Comparison of ENCODE assay signal across 17 cellular contexts in genomic region chr17:46738544-46738943, GRCh38.
DNase-seq lines count a peak whose midpoint lies in the region; ATAC-seq and TF ChIP-seq lines count a peak whose summit lies in the region.
"Had no signal": no experiment of that assay in that cellular context is flagged by ENCODE, and none has a peak within 500 bp of the region (broad histone marks: within the 10 kb centered on the region; RNA-seq: fewer than 3 reads in every experiment).

No MANE protein-coding gene starts in this region.

- no peaks in the 10 kb centered on the region for H3K36me3 ChIP-seq in SK-N-SH (replicated peaks in 1 of 2; ENCODE audit: control insufficient read depth in 1 of 2, insufficient read depth in 2 of 2, low read length in 1 of 2)
- H3K36me3 ChIP-seq: HAP-1 had no signal

- no peak overlapping the region for H3K27ac Mint-ChIP-seq in immature natural killer cell
- H3K27ac Mint-ChIP-seq: CD4-positive, alpha-beta T cell; HFFc6 had no signal

- H3K4me1 ChIP-seq in SK-N-SH (ENCODE audit: control insufficient read depth in 1 of 2, insufficient read depth in 2 of 2, low read depth in 1 of 2, low read length in 1 of 2): peaks cover 11 to 44% of the 10 kb centered on the region in 2 experiments

- ATAC-seq in SK-N-SH treated with all-trans-retinoic acid at 6 μM for 48 hours: no peak
- ATAC-seq in HG03196 (IDR thresholded peaks at IDR 0.05; ENCODE audit: unreplicated experiment): no peak
- ATAC-seq: GM12878 had no signal

- H3K4me3 ChIP-seq in SK-N-SH (ENCODE audit: low read depth in 2 of 2, low read length in 1 of 2) (no peak overlapping the region), foreskin fibroblast (ENCODE audit: low read depth in 1 of 2, low read length in 2 of 2) (no peak overlapping the region)
- H3K4me3 ChIP-seq: GM12878, HAP-1 had no signal

- H3K36me3 Mint-ChIP-seq in immature natural killer cell: peaks cover 0 to 14% (median 7%) of the 10 kb centered on the region in 3 donors

- H3F3A ChIP-seq in SK-N-SH (replicated peaks; ENCODE audit: insufficient read depth): peaks cover 44% of the 10 kb centered on the region

- H3K4me2 ChIP-seq in SK-N-SH: no peak overlapping the region

- H3K79me2 ChIP-seq in SK-N-SH (ENCODE audit: insufficient read depth): no peaks in the 10 kb centered on the region

- H3K9ac ChIP-seq in SK-N-SH: no peak overlapping the region

- no peaks in the 10 kb centered on the region for H3K9me2 ChIP-seq in SK-N-SH

- TF ChIP-seq RAD21 in SK-N-SH (IDR thresholded peaks at IDR 0.05; ENCODE audit: low read length): no peak

- no peak for DNase-seq in SK-N-SH
- peak; percentile 57 for DNase-seq in amniotic epithelial cell (ENCODE audit: low read depth)
- DNase-seq in foreskin fibroblast: peak; percentile 52 to 76
- no peak for DNase-seq in middle frontal gyrus (ENCODE audit: extremely low spot score, low spot score)
- DNase-seq in immature natural killer cell: no peak
- DNase-seq in NCI-H1417 treated with DMSO at 0.1 percent for 48 hours (lab: John Stamatoyannopoulos, UW): no peak
- DNase-seq: C1 segment of cervical spinal cord; Calu3; CD4-positive, alpha-beta T cell; DMS 273 treated with DMSO at 0.1 percent for 48 hours; HFFc6; KBM-7 had no signal

- no peaks in the 10 kb centered on the region for H3K9me3 ChIP-seq in SK-N-SH
- H3K9me3 ChIP-seq: HAP-1 had no signal

- WGBS in SK-N-SH (ENCODE audit: low lambda C conversion rate): 98% methylated on average over 4 of the region's 4 CpGs

- TF ChIP-seq CTCF in SK-N-SH (IDR thresholded peaks at IDR 0.05) (no peak), foreskin fibroblast (IDR thresholded peaks at IDR 0.05; ENCODE audit: low read depth, low read length) (no peak)

- H3K27me3 Mint-ChIP-seq in immature natural killer cell (ENCODE audit: low read depth in 3 of 3): peaks cover 0 to 3% (median 0%) of the 10 kb centered on the region in 3 donors
- H3K27me3 Mint-ChIP-seq: CD4-positive, alpha-beta T cell had no signal

- H4K20me1 ChIP-seq in SK-N-SH (ENCODE audit: insufficient read depth): no peaks in the 10 kb centered on the region

- CTCF ChIA-PET in SK-N-SH (lab: Yijun Ruan, JAX): interaction anchor here (1.2 kb wide), 1 partner anchor 12 kb away, joined by 6 read pairs; no protein-coding TSS in a partner anchor

- H3K9me3 Mint-ChIP-seq in immature natural killer cell: no peaks in the 10 kb centered on the region
- H3K9me3 Mint-ChIP-seq: CD4-positive, alpha-beta T cell; HFFc6 had no signal

- no peaks in the 10 kb centered on the region for H3K4me1 Mint-ChIP-seq in immature natural killer cell

- no peaks in the 10 kb centered on the region for H3K27me3 ChIP-seq in SK-N-SH (ENCODE audit: insufficient read depth)

- H2AFZ ChIP-seq in SK-N-SH (ENCODE audit: low read depth): no peak overlapping the region

- H3K27ac ChIP-seq in SK-N-SH (ENCODE audit: low read depth in 2 of 2, low read length in 1 of 2): no peak overlapping the region
- H3K27ac ChIP-seq: 22Rv1 had no signal

- no peak; a peak in 1 of 4 replicates for TF ChIP-seq EP300 in SK-N-SH (IDR thresholded peaks at IDR 0.05; ENCODE audit: borderline replicate concordance in 1 of 2, low read depth in 1 of 2, low read length in 1 of 2)

- H3K4me3 Mint-ChIP-seq in immature natural killer cell: no peak overlapping the region
- H3K4me3 Mint-ChIP-seq: CD4-positive, alpha-beta T cell; HFFc6 had no signal

- POLR2A ChIA-PET in SK-N-SH (lab: Yijun Ruan, JAX): no interaction called here

TF ChIP-seq in SK-N-SH, 30 proteins besides CTCF, POLR2A, EP300 and RAD21:
- TF ChIP-seq TCF12 (IDR thresholded peaks at IDR 0.05): peak; percentile 76
- TF ChIP-seq RFX5 (IDR thresholded peaks at IDR 0.05; ENCODE audit: low read length): no peak
- TF ChIP-seq JUND (IDR thresholded peaks at IDR 0.05): no peak
- peak; percentile 48; the same call in 1 of the 2 replicates for TF ChIP-seq PBX3 (IDR thresholded peaks at IDR 0.05)

TF ChIP-seq in SK-N-SH treated with all-trans-retinoic acid at 6 μM for 48 hours, 23 proteins besides CTCF, POLR2A, EP300 and RAD21 (continues in another document):
- TF ChIP-seq ISL1 (CRISPR knock-in tag; IDR thresholded peaks at IDR 0.05) (no peak), OSR1 (CRISPR knock-in tag; IDR thresholded peaks at IDR 0.05) (no peak), TCF4 (CRISPR knock-in tag; IDR thresholded peaks at IDR 0.05; ENCODE audit: borderline replicate concordance) (no peak), POU6F1 (CRISPR knock-in tag; IDR thresholded peaks at IDR 0.05; ENCODE audit: borderline replicate concordance, low read depth) (no peak), CREB5 (CRISPR knock-in tag; IDR thresholded peaks at IDR 0.05; ENCODE audit: low read depth) (no peak), TSHZ2 (CRISPR knock-in tag; IDR thresholded peaks at IDR 0.05) (no peak), BACH2 (CRISPR knock-in tag; IDR thresholded peaks at IDR 0.05; ENCODE audit: borderline replicate concordance) (no peak), ESRRG (CRISPR knock-in tag; IDR thresholded peaks at IDR 0.05) (no peak), ZNF565 (CRISPR knock-in tag; conservative IDR thresholded peaks at IDR 0.05; ENCODE audit: low read depth) (no peak), ZFP30 (CRISPR knock-in tag; IDR thresholded peaks at IDR 0.05) (no peak), GLIS3 (CRISPR knock-in tag; IDR thresholded peaks at IDR 0.05) (no peak), PATZ1 (CRISPR knock-in tag; IDR thresholded peaks at IDR 0.05; ENCODE audit: borderline replicate concordance) (no peak)

Comparison
In these comparisons a context has a peak if more than half of its experiments do, and no peak if none do; other contexts are left out.
1. DNase-seq: peak in amniotic epithelial cell (single experiment) and foreskin fibroblast (2 of 2); none in SK-N-SH (single experiment), middle frontal gyrus (single experiment), immature natural killer cell (0 of 3) and NCI-H1417 treated with DMSO at 0.1 percent for 48 hours (single experiment).